ENCODE assay signal across 29 cellular contexts in genomic region chr1:78554840-78555239, GRCh38.
"Had no signal": no experiment of that assay in that cellular context is flagged by ENCODE, and none has a peak within 500 bp of the region (broad histone marks: within the 10 kb centered on the region; RNA-seq: fewer than 3 reads in every experiment).

No MANE protein-coding gene starts in this region.

- H3K36me3 ChIP-seq: colonic mucosa, esophagus muscularis mucosa, esophagus squamous epithelium, gastrocnemius medialis, gastroesophageal sphincter, heart left ventricle, heart right ventricle had no signal

- H3K27ac ChIP-seq: colonic mucosa, coronary artery, dorsolateral prefrontal cortex, epithelial cell of prostate, esophagus muscularis mucosa, esophagus squamous epithelium, foreskin keratinocyte, gastrocnemius medialis, gastroesophageal sphincter, heart left ventricle, heart right ventricle had no signal

- H3K4me3 Mint-ChIP-seq: dendritic cell treated with granulocyte-macrophage colony-stimulating factor and Interleukin-4, amounts not matched to agents 40 ng/mL and 50 ng/mL, for 4 days; effector memory CD8-positive, alpha-beta T cell; endodermal cell had no signal

- H3K4me1 ChIP-seq: colonic mucosa, esophagus muscularis mucosa, esophagus squamous epithelium, foreskin keratinocyte, gastrocnemius medialis, gastroesophageal sphincter, heart left ventricle, heart right ventricle had no signal

- H3K4me3 ChIP-seq: colonic mucosa, coronary artery, dorsolateral prefrontal cortex, esophagus muscularis mucosa, esophagus squamous epithelium, gastrocnemius medialis, gastroesophageal sphincter, heart left ventricle, heart right ventricle had no signal

- H3K27me3 Mint-ChIP-seq: dendritic cell treated with granulocyte-macrophage colony-stimulating factor and Interleukin-4, amounts not matched to agents 40 ng/mL and 50 ng/mL, for 4 days had no signal

- H3K27ac Mint-ChIP-seq: dendritic cell treated with granulocyte-macrophage colony-stimulating factor and Interleukin-4, amounts not matched to agents 40 ng/mL and 50 ng/mL, for 4 days; effector memory CD8-positive, alpha-beta T cell; endodermal cell had no signal

- FAIRE-seq: colon, endometrium, endothelial cell of umbilical vein, frontal cortex had no signal

- H3K9me3 ChIP-seq: colonic mucosa, gastrocnemius medialis had no signal

- H3K27me3 ChIP-seq: colonic mucosa, esophagus muscularis mucosa, esophagus squamous epithelium, foreskin keratinocyte, gastrocnemius medialis, gastroesophageal sphincter, heart left ventricle, heart right ventricle had no signal

- DNase-seq: colonic mucosa; cortex of kidney; dermis blood vessel endothelial cell; dorsolateral prefrontal cortex; effector CD4-positive, alpha-beta T cell; effector CD8-positive, alpha-beta T cell; effector memory CD4-positive, alpha-beta T cell; effector memory CD8-positive, alpha-beta T cell; endodermal cell; erythroblast; esophagus squamous epithelium; foreskin fibroblast; foreskin keratinocyte; foreskin melanocyte; gastrocnemius medialis; glutamatergic neuron; head of caudate nucleus; heart left ventricle; heart right ventricle had no signal

- ATAC-seq: effector memory CD8-positive, alpha-beta T cell; esophagus mucosa; foreskin keratinocyte; gastrocnemius medialis; gastroesophageal sphincter; heart left ventricle; heart right ventricle had no signal

- H3K4me1 Mint-ChIP-seq: endodermal cell had no signal
